8 cellular contexts compared by ENCODE assay signal in genomic region chr15:70741107-70741511, GRCh38. TPM values are rescaled to one million over a fixed set of nuclear protein-coding genes. Genes with fewer than 3 reads are reported as not detected.
DNase-seq lines count a peak whose midpoint lies in the region; ATAC-seq, FAIRE-seq and TF ChIP-seq lines count a peak whose summit lies in the region.

No MANE protein-coding gene starts in this region.

- H3K4me2 ChIP-seq in A549 = peak overlapping the region; percentile 75
- H3K4me2 ChIP-seq in mesendoderm (ENCODE audit: low read length) = no peak overlapping the region

- H3K4me1 Mint-ChIP-seq in endodermal cell = peaks cover 4% of the 10 kb centered on the region

- no peak overlapping the region for H3K4me3 Mint-ChIP-seq in endodermal cell

- no peak overlapping the region for H3K18ac ChIP-seq in mesendoderm (ENCODE audit: low read length)

- H3K9ac ChIP-seq in mesendoderm (ENCODE audit: low read length) (no peak overlapping the region), endodermal cell (ENCODE audit: extremely low read depth, low read length, poor library complexity, severe bottlenecking) (no peak overlapping the region)

- no peak overlapping the region for H2AK5ac ChIP-seq in mesendoderm (ENCODE audit: low read length)

- H2BK5ac ChIP-seq in mesendoderm (ENCODE audit: low read length) = no peak overlapping the region

- peak; percentile 55 to 76 for DNase-seq in A549 (ENCODE audit: low read depth in 1 of 2, low spot score in 1 of 2)
- DNase-seq in LHCN-M2 (ENCODE audit: low read depth) = peak; percentile 85
- DNase-seq in cardiac fibroblast (ENCODE audit: low read depth in 2 of 2) = peak; percentile 93 to 96
- DNase-seq in mesendoderm = no peak
- no peak for DNase-seq in iPS-NIHi11 (ENCODE audit: low spot score)
- no peak for DNase-seq in endodermal cell

- peaks cover under 1% of the 10 kb centered on the region for H3K9me3 Mint-ChIP-seq in endodermal cell

- peaks cover under 1% of the 10 kb centered on the region for H3K36me3 Mint-ChIP-seq in endodermal cell (ENCODE audit: low read depth)

- H3K4me3 ChIP-seq in A549 = no peak overlapping the region
- no peak overlapping the region for H3K4me3 ChIP-seq in cardiac fibroblast (replicated peaks in 1 of 2; ENCODE audit: low read depth in 2 of 2, low read length in 2 of 2)
- H3K4me3 ChIP-seq in mesendoderm (ENCODE audit: low read length) = no peak overlapping the region
- no peak overlapping the region for H3K4me3 ChIP-seq in endodermal cell (ENCODE audit: low read length)

- no peak for TF ChIP-seq EP300 in A549 (IDR thresholded peaks at IDR 0.05)

- no peaks in the 10 kb centered on the region for H3K79me2 ChIP-seq in mesendoderm (ENCODE audit: control insufficient read depth, insufficient read depth, low read length)

- H3K27ac Mint-ChIP-seq in endodermal cell = no peak overlapping the region

- no peak overlapping the region for H4K8ac ChIP-seq in mesendoderm (ENCODE audit: low read depth, low read length)

- WGBS in A549 (ENCODE audit: missing lambda C conversion rate) = 2% methylated on average over 1 of the region's 1 CpG
- no CpG with 5 or more reads among the region's 1 CpG for WGBS in mesendoderm (ENCODE audit: extremely low coverage, insufficient coverage, low lambda C conversion rate)
- 80 to 100% methylated on average over 1 of the region's 1 CpG for WGBS in endodermal cell (ENCODE audit: insufficient coverage in 1 of 2, insufficient read length in 1 of 2), 2 experiments

- H3K4me1 ChIP-seq in A549 (peaks cover 42% of the 10 kb centered on the region), mesendoderm (ENCODE audit: control insufficient read depth, low read depth, low read length) (no peaks in the 10 kb centered on the region), endodermal cell (ENCODE audit: control insufficient read depth, insufficient read depth, low read length) (no peaks in the 10 kb centered on the region)

- no peak for TF ChIP-seq RAD21 in A549 (conservative IDR thresholded peaks at IDR 0.05 in 1 of 2, IDR thresholded peaks at IDR 0.05 in 1 of 2)

- no peak overlapping the region for H3K4ac ChIP-seq in mesendoderm (ENCODE audit: low read depth, low read length)

- H3K9me3 ChIP-seq in A549 (no peaks in the 10 kb centered on the region), endodermal cell (ENCODE audit: control insufficient read depth, low read length) (no peaks in the 10 kb centered on the region)

- H3K23ac ChIP-seq in mesendoderm (ENCODE audit: low read length) = no peak overlapping the region

- no peak overlapping the region for H2BK15ac ChIP-seq in mesendoderm (replicated peaks; ENCODE audit: low read depth)

- H3K27me3 ChIP-seq in mesendoderm (ENCODE audit: insufficient read depth, low read length, poor library complexity) (no peaks in the 10 kb centered on the region), endodermal cell (ENCODE audit: control insufficient read depth, insufficient read depth, low read length, poor library complexity, severe bottlenecking) (no peaks in the 10 kb centered on the region)

- no peaks in the 10 kb centered on the region for H3K79me1 ChIP-seq in mesendoderm (ENCODE audit: low read length)

- H3K27ac ChIP-seq in A549 (peak overlapping the region; percentile 63 to 80), mesendoderm (ENCODE audit: low read depth, low read length) (no peak overlapping the region), endodermal cell (ENCODE audit: low read depth, low read length) (no peak overlapping the region)

- no peak overlapping the region for H2BK120ac ChIP-seq in mesendoderm (ENCODE audit: low read depth, low read length)

- TF ChIP-seq CTCF in A549 (IDR thresholded peaks at IDR 0.05) (no peak), cardiac fibroblast (IDR thresholded peaks at IDR 0.05; ENCODE audit: low read depth, low read length) (no peak), endodermal cell (conservative IDR thresholded peaks at IDR 0.05) (no peak)

- POLR2A ChIA-PET in A549 (lab: Yijun Ruan, JAX) = no interaction called here

- ATAC-seq in A549 (peak; percentile 81 to 83), GM21390 (IDR thresholded peaks at IDR 0.05; ENCODE audit: unreplicated experiment) (no peak), HG03139 (IDR thresholded peaks at IDR 0.05; ENCODE audit: unreplicated experiment) (no peak)

- peak overlapping the region; percentile 39 for H3K56ac ChIP-seq in mesendoderm (ENCODE audit: low read length)

- H3K27me3 Mint-ChIP-seq in endodermal cell (ENCODE audit: insufficient read depth) = no peaks in the 10 kb centered on the region

- no peak overlapping the region for H4K5ac ChIP-seq in mesendoderm (ENCODE audit: low read length)

- FAIRE-seq in A549 (lab: Jason Lieb, UNC) = peak; percentile 13

- CTCF ChIA-PET in A549 (lab: Yijun Ruan, JAX) = interaction anchor here (0.9 to 1.2 kb wide), 4 partner anchors 13 to 71 kb away, joined by 3 to 5 read pairs (median 3); no protein-coding TSS in a partner anchor

- no peak for TF ChIP-seq POLR2A in A549 (IDR thresholded peaks at IDR 0.05; ENCODE audit: low read length)

- H3K36me3 ChIP-seq in mesendoderm (ENCODE audit: control insufficient read depth, insufficient read depth, low read length) = no peaks in the 10 kb centered on the region
- H3K36me3 ChIP-seq in endodermal cell (ENCODE audit: control insufficient read depth, insufficient read depth, low read length) = no peaks in the 10 kb centered on the region

TF ChIP-seq in A549, 52 proteins besides CTCF, POLR2A, EP300 and RAD21:
- TF ChIP-seq CEBPB (IDR thresholded peaks at IDR 0.05) (peak; percentile 75 to 77), MYC (IDR thresholded peaks at IDR 0.05; ENCODE audit: borderline replicate concordance, low read length) (no peak)

RNA-seq across cellular contexts. Expression of gene UACA, which starts 22.2 kb away (rescaled TPM):
- 80.4 and 81.1 TPM in 2 replicates for polyA plus RNA-seq in A549 (2011; rRNA removed)
- polyA plus RNA-seq in A549 (2012; cell fraction: cytosol; rRNA removed) = 15.8 and 18.6 TPM in 2 replicates
- 46.7 and 59.5 TPM in 2 replicates for polyA plus RNA-seq in A549 (2012; cell fraction: nucleus; rRNA removed)
- polyA plus RNA-seq in A549 (2017; fragmentation: RNase III; extraction: RNeasy Plus Mini Kit Qiagen cat#74134 plus additional on column Dnase treatment) = 31.9 to 39.4 TPM (median 33.5 TPM) in 3 replicates
- polyA minus RNA-seq in A549 (2011; rRNA and poly(A)+ RNA removed) = 207 and 228 TPM in 2 replicates
- total RNA-seq in LHCN-M2 (2014; rRNA removed) = 41.1 and 48.2 TPM in 2 replicates
- polyA plus RNA-seq in LHCN-M2 (2012) = 38.1 TPM
- polyA plus RNA-seq in mesendoderm (2013, experiment 1 of 2) = 19.1 TPM
- 18.8 TPM for polyA plus RNA-seq in mesendoderm (2013, experiment 2 of 2)
- total RNA-seq in endodermal cell = 10 to 100 TPM; 49.7 to 67.1 TPM
- polyA plus RNA-seq in endodermal cell (2013, experiment 1 of 2) = 40.9 TPM
- 41.7 TPM for polyA plus RNA-seq in endodermal cell (2013, experiment 2 of 2)

Comparison
In these comparisons a context has a peak if more than half of its experiments do, and no peak if none do; other contexts are left out.
1. ATAC-seq: peak in A549 (2 of 2); none in GM21390 (single experiment) and HG03139 (single experiment).
2. DNase-seq: peak in A549 (2 of 2), LHCN-M2 (single experiment) and cardiac fibroblast (2 of 2); none in mesendoderm (single experiment), iPS-NIHi11 (single experiment) and endodermal cell (single experiment).
3. H3K27ac ChIP-seq: peak in A549 (2 of 2); none in mesendoderm (single experiment) and endodermal cell (single experiment).